ENCODE assay signal across 10 cellular contexts in genomic region chr12:32671930-32672785, GRCh38. TPM values are rescaled to one million over a fixed set of nuclear protein-coding genes. Genes with fewer than 3 reads are reported as not detected.
A peak's percentile ranks its signal among the peaks of the same experiment; 100 is the strongest.
DNase-seq lines count a peak whose midpoint lies in the region; TF ChIP-seq lines count a peak whose summit lies in the region.
"Had no signal": no experiment of that assay in that cellular context is flagged by ENCODE, and none has a peak within 500 bp of the region (broad histone marks: within the 10 kb centered on the region; RNA-seq: fewer than 3 reads in every experiment).

No MANE protein-coding gene starts in this region.

- peak; percentile 67 for DNase-seq in SIG-M5 treated with dmso at 0.1 percent for 504 hours (lab: John Stamatoyannopoulos, UW; ENCODE audit: unreplicated experiment)
- no peak for DNase-seq in SIG-M5 (lab: John Stamatoyannopoulos, UW)
- DNase-seq in KBM-7 = peak; percentile 78
- peak; percentile 85 for DNase-seq in NT2/D1 (ENCODE audit: low read depth, low spot score)
- DNase-seq in cerebellar cortex (ENCODE audit: low spot score) = peak; percentile 96
- DNase-seq in left kidney (ENCODE audit: low read depth, low spot score) = peak; percentile 83
- peak in 1 of 2 donors; percentile 20 for DNase-seq in vagina (ENCODE audit: extremely low spot score in 2 of 2)
- no peak for DNase-seq in activated effector memory CD4-positive, alpha-beta T cell treated with Interleukin-2 at 50 U/mL for 16 hours
- DNase-seq: activated naive CD8-positive, alpha-beta T cell treated with anti-CD3 and anti-CD28 coated beads, Interleukin-2, amount 10 ng/mL, durations not matched to agents 7 days and 5 days had no signal

- H3K9ac ChIP-seq in NT2/D1 (ENCODE audit: insufficient read length, low read depth) = no peak overlapping the region
- H3K9ac ChIP-seq: BLaER1 treated with 17β-estradiol and CSF1 and Interleukin-3, amounts not matched to agents 10 nM and 100 nM had no signal

- no peak overlapping the region for H3K4me3 ChIP-seq in NT2/D1 (ENCODE audit: insufficient read length, low read depth)
- no peak overlapping the region for H3K4me3 ChIP-seq in vagina
- H3K4me3 ChIP-seq: BLaER1 treated with 17β-estradiol and CSF1 and Interleukin-3, amounts not matched to agents 10 nM and 100 nM had no signal

- intact Hi-C loops in vagina (cut with DNase I) = no loop called here

- H3K4me1 ChIP-seq in NT2/D1 (ENCODE audit: insufficient read depth, insufficient read length) (peaks cover 4% of the 10 kb centered on the region), vagina (no peaks in the 10 kb centered on the region)

- in situ Hi-C loops in KBM-7 (cut with MboI; ENCODE audit: low pct_unique_long_range_greater_than_20kb, low sequenced_read_pairs) = loop anchor here (25.0 kb wide), 2 partner anchors 210 to 310 kb away; no protein-coding TSS in a partner anchor

- H3K36me3 ChIP-seq in NT2/D1 (ENCODE audit: insufficient read depth, insufficient read length, low read length) = no peaks in the 10 kb centered on the region
- H3K36me3 ChIP-seq in vagina = no peaks in the 10 kb centered on the region

- H3K27me3 ChIP-seq in NT2/D1 (ENCODE audit: insufficient read depth, insufficient read length) (no peaks in the 10 kb centered on the region), vagina (no peaks in the 10 kb centered on the region)
- H3K27me3 ChIP-seq: BLaER1 treated with 17β-estradiol and CSF1 and Interleukin-3, amounts not matched to agents 10 nM and 100 nM had no signal

- peak in 2 of 3 experiments; percentile 43 to 50 for TF ChIP-seq CTCF in vagina (IDR thresholded peaks at IDR 0.05)

- TF ChIP-seq POLR2A in vagina (IDR thresholded peaks at IDR 0.05) = no peak

- H3K9me3 ChIP-seq in NT2/D1 (ENCODE audit: insufficient read depth, low read length) (peaks cover 17% of the 10 kb centered on the region), vagina (no peaks in the 10 kb centered on the region)

- no peak overlapping the region for H3K27ac ChIP-seq in vagina
- H3K27ac ChIP-seq: BLaER1 treated with 17β-estradiol and CSF1 and Interleukin-3, amounts not matched to agents 10 nM and 100 nM had no signal

RNA-seq across cellular contexts. Expression of gene DNM1L, which starts 6.9 kb away (rescaled TPM):
- 81.8 TPM for total RNA-seq in vagina

Comparison
In these comparisons a context has a peak if more than half of its experiments do, and no peak if none do; other contexts are left out.
1. DNase-seq: peak in SIG-M5 treated with dmso at 0.1 percent for 504 hours (single experiment), KBM-7 (single experiment), NT2/D1 (single experiment), cerebellar cortex (single experiment) and left kidney (single experiment); none in SIG-M5 (single experiment) and activated effector memory CD4-positive, alpha-beta T cell treated with Interleukin-2 at 50 U/mL for 16 hours (single experiment).